14 cellular contexts compared by ENCODE assay signal in the genomic region with DNA sequence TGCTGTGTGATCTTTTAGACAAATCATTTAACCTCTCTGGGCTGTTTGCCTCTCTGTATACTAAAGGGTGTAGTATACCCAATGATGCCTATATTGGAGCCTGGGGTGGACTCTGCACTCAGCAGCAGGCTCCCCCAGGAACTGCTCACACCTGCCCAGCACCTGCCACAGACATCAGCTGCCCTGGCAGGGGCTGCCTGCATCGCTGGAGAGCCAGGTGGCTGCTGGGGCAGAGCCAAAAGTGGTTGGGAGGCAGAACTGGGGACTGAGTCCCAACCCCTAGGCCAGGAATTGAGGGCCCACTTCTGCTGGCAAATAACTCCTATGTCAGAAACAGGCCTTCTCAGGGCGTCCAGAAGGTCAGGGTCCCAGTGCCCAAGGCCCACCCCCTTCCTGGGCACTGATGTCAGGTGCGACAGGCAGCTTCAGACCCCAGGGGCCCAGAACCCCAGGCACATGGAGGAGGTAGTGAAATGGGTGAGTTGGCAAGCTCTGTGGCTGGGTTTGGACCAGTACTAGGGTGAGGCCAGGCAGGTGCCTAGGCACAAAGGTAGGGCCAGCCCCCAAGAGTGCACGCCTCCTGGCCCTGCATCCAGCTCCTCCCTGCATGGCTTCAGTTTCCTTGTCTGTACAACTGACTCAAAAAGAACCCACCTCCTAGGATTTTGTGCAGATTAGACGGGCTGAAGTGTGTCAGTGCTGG. TPM values are rescaled to one million over a fixed set of nuclear protein-coding genes. Genes with fewer than 3 reads are reported as not detected.
DNase-seq lines count a peak whose midpoint lies in the region; ATAC-seq and TF ChIP-seq lines count a peak whose summit lies in the region.
"Had no signal": no experiment of that assay in that cellular context is flagged by ENCODE, and none has a peak within 500 bp of the region (broad histone marks: within the 10 kb centered on the region; RNA-seq: fewer than 3 reads in every experiment).

No MANE protein-coding gene starts in this region.

- intact Hi-C loops in activated T-helper 2 cell treated with anti-CD3 and anti-CD28 coated beads, Interferon-gamma antibody, Interleukin-2, Interleukin-4, amounts not matched to agents 10 μg/mL and 5 μg/mL and 100 μg/mL, durations not matched to agents 14 hours and 24 hours and 36 hours (cut with micrococcal nuclease) = no loop called here

- TF ChIP-seq CTCF in progenitor cell of endocrine pancreas (IDR thresholded peaks at IDR 0.05; ENCODE audit: unreplicated experiment) = no peak

- peak overlapping the region; percentile 66 for H3K4me3 Mint-ChIP-seq in activated naive CD8-positive, alpha-beta T cell
- no peak overlapping the region for H3K4me3 Mint-ChIP-seq in activated naive CD8-positive, alpha-beta T cell treated with anti-CD3 and anti-CD28 coated beads for 36 hours
- H3K4me3 Mint-ChIP-seq in activated T-helper 2 cell treated with anti-CD3 and anti-CD28 coated beads, Interferon-gamma antibody, Interleukin-2, Interleukin-4, amounts not matched to agents 10 μg/mL and 5 μg/mL and 100 μg/mL, durations not matched to agents 14 hours and 24 hours and 36 hours (ENCODE audit: low read depth) = peak overlapping the region; percentile 39
- H3K4me3 Mint-ChIP-seq in progenitor cell of endocrine pancreas (ENCODE audit: low read depth) = peak overlapping the region; percentile 37

- H3K27ac Mint-ChIP-seq in activated naive CD8-positive, alpha-beta T cell = no peak overlapping the region
- no peak overlapping the region for H3K27ac Mint-ChIP-seq in activated naive CD8-positive, alpha-beta T cell treated with anti-CD3 and anti-CD28 coated beads for 36 hours
- no peak overlapping the region for H3K27ac Mint-ChIP-seq in activated T-helper 2 cell treated with anti-CD3 and anti-CD28 coated beads, Interferon-gamma antibody, Interleukin-2, Interleukin-4, amounts not matched to agents 10 μg/mL and 5 μg/mL and 100 μg/mL, durations not matched to agents 14 hours and 24 hours and 36 hours
- no peak overlapping the region for H3K27ac Mint-ChIP-seq in progenitor cell of endocrine pancreas
- H3K27ac Mint-ChIP-seq: activated naive CD8-positive, alpha-beta T cell treated with anti-CD3 and anti-CD28 coated beads, Interleukin-2, amount 10 ng/mL, durations not matched to agents 7 days and 5 days had no signal

- no peaks in the 10 kb centered on the region for H3K36me3 Mint-ChIP-seq in activated naive CD8-positive, alpha-beta T cell
- no peaks in the 10 kb centered on the region for H3K36me3 Mint-ChIP-seq in activated naive CD8-positive, alpha-beta T cell treated with anti-CD3 and anti-CD28 coated beads for 36 hours
- no peaks in the 10 kb centered on the region for H3K36me3 Mint-ChIP-seq in activated T-helper 2 cell treated with anti-CD3 and anti-CD28 coated beads, Interferon-gamma antibody, Interleukin-2, Interleukin-4, amounts not matched to agents 10 μg/mL and 5 μg/mL and 100 μg/mL, durations not matched to agents 14 hours and 24 hours and 36 hours (ENCODE audit: low read depth)
- H3K36me3 Mint-ChIP-seq in progenitor cell of endocrine pancreas (ENCODE audit: insufficient read depth) = no peaks in the 10 kb centered on the region
- H3K36me3 Mint-ChIP-seq: activated naive CD8-positive, alpha-beta T cell treated with anti-CD3 and anti-CD28 coated beads, Interleukin-2, amount 10 ng/mL, durations not matched to agents 7 days and 5 days had no signal

- no peaks in the 10 kb centered on the region for H3K9me3 Mint-ChIP-seq in activated naive CD8-positive, alpha-beta T cell (ENCODE audit: low read depth)
- H3K9me3 Mint-ChIP-seq in activated naive CD8-positive, alpha-beta T cell treated with anti-CD3 and anti-CD28 coated beads for 36 hours = no peaks in the 10 kb centered on the region
- no peaks in the 10 kb centered on the region for H3K9me3 Mint-ChIP-seq in activated T-helper 2 cell treated with anti-CD3 and anti-CD28 coated beads, Interferon-gamma antibody, Interleukin-2, Interleukin-4, amounts not matched to agents 10 μg/mL and 5 μg/mL and 100 μg/mL, durations not matched to agents 14 hours and 24 hours and 36 hours
- H3K9me3 Mint-ChIP-seq in progenitor cell of endocrine pancreas (ENCODE audit: low read depth) = no peaks in the 10 kb centered on the region
- H3K9me3 Mint-ChIP-seq: activated naive CD8-positive, alpha-beta T cell treated with anti-CD3 and anti-CD28 coated beads, Interleukin-2, amount 10 ng/mL, durations not matched to agents 7 days and 5 days had no signal

- H3K4me1 Mint-ChIP-seq in activated naive CD8-positive, alpha-beta T cell (ENCODE audit: low read depth) = peaks cover 14% of the 10 kb centered on the region
- peaks cover 13% of the 10 kb centered on the region for H3K4me1 Mint-ChIP-seq in activated naive CD8-positive, alpha-beta T cell treated with anti-CD3 and anti-CD28 coated beads for 36 hours
- peaks cover 8% of the 10 kb centered on the region for H3K4me1 Mint-ChIP-seq in activated T-helper 2 cell treated with anti-CD3 and anti-CD28 coated beads, Interferon-gamma antibody, Interleukin-2, Interleukin-4, amounts not matched to agents 10 μg/mL and 5 μg/mL and 100 μg/mL, durations not matched to agents 14 hours and 24 hours and 36 hours (ENCODE audit: low read depth)
- H3K4me1 Mint-ChIP-seq in progenitor cell of endocrine pancreas (ENCODE audit: low read depth) = peaks cover 4% of the 10 kb centered on the region

- DNase-seq in activated naive CD8-positive, alpha-beta T cell treated with anti-CD3 and anti-CD28 coated beads for 36 hours = no peak
- DNase-seq in NCI-H2081 treated with DMSO at 0.1 percent for 48 hours (lab: John Stamatoyannopoulos, UW) (peak; percentile 53), progenitor cell of endocrine pancreas (ENCODE audit: low spot score, unreplicated experiment) (no peak), anterior cingulate cortex (lab: John Stamatoyannopoulos, UW) (no peak), OCI-M2 (lab: John Stamatoyannopoulos, UW; ENCODE audit: unreplicated experiment) (no peak)
- DNase-seq in activated T-helper 2 cell treated with anti-CD3 and anti-CD28 coated beads, Interferon-gamma antibody, Interleukin-2, Interleukin-4, amounts not matched to agents 10 μg/mL and 5 μg/mL and 100 μg/mL, durations not matched to agents 14 hours and 24 hours and 36 hours (ENCODE audit: low spot score) = no peak
- DNase-seq: activated naive CD8-positive, alpha-beta T cell treated with anti-CD3 and anti-CD28 coated beads, Interleukin-2, amount 10 ng/mL, durations not matched to agents 7 days and 5 days; cortex of kidney; GM23248; mesenchymal stem cell; stimulated activated CD4-positive, alpha-beta T cell treated with anti-CD3 and anti-CD28 coated beads, Interleukin-4, amount 100 ng/mL, for 24 hours; stimulated activated naive CD4-positive, alpha-beta T cell treated with Interleukin-2 at 50 U/mL for 16 hours had no signal

- no peak for ATAC-seq in GM18858 (IDR thresholded peaks at IDR 0.05; ENCODE audit: unreplicated experiment)

- H3K27me3 Mint-ChIP-seq in activated naive CD8-positive, alpha-beta T cell = peaks cover 34% of the 10 kb centered on the region
- H3K27me3 Mint-ChIP-seq in activated naive CD8-positive, alpha-beta T cell treated with anti-CD3 and anti-CD28 coated beads for 36 hours = peaks cover 81% of the 10 kb centered on the region
- H3K27me3 Mint-ChIP-seq in activated T-helper 2 cell treated with anti-CD3 and anti-CD28 coated beads, Interferon-gamma antibody, Interleukin-2, Interleukin-4, amounts not matched to agents 10 μg/mL and 5 μg/mL and 100 μg/mL, durations not matched to agents 14 hours and 24 hours and 36 hours (ENCODE audit: low read depth) = peaks cover 67% of the 10 kb centered on the region
- peaks cover 75% of the 10 kb centered on the region for H3K27me3 Mint-ChIP-seq in progenitor cell of endocrine pancreas

RNA-seq across cellular contexts. Expression of a gene that starts 5.8 kb away (rescaled TPM):
- total RNA-seq in activated naive CD8-positive, alpha-beta T cell treated with anti-CD3 and anti-CD28 coated beads for 36 hours = not detected
- total RNA-seq in activated T-helper 2 cell treated with anti-CD3 and anti-CD28 coated beads, Interferon-gamma antibody, Interleukin-2, Interleukin-4, amounts not matched to agents 10 μg/mL and 5 μg/mL and 100 μg/mL, durations not matched to agents 14 hours and 24 hours and 36 hours = not detected in 2 replicates
- total RNA-seq in progenitor cell of endocrine pancreas = 2.8 and 2.9 TPM in 2 replicates
- total RNA-seq: activated naive CD8-positive, alpha-beta T cell treated with anti-CD3 and anti-CD28 coated beads, Interleukin-2, amount 10 ng/mL, durations not matched to agents 7 days and 5 days; GM23248 had no signal
